In genomic region chr11:35247428-35247827, GRCh38 we compare ENCODE assay signal across 9 cellular contexts.
DNase-seq lines count a peak whose midpoint lies in the region; ATAC-seq and TF ChIP-seq lines count a peak whose summit lies in the region.
"Had no signal": no experiment of that assay in that cellular context is flagged by ENCODE, and none has a peak within 500 bp of the region (broad histone marks: within the 10 kb centered on the region; RNA-seq: fewer than 3 reads in every experiment).

No MANE protein-coding gene starts in this region.

- H4K12ac ChIP-seq in trophoblast cell (ENCODE audit: low read depth, low read length): no peak overlapping the region

- H2BK5ac ChIP-seq in trophoblast cell (ENCODE audit: low read depth, low read length, poor library complexity): no peak overlapping the region

- H3K79me1 ChIP-seq in trophoblast cell (ENCODE audit: low read length): no peaks in the 10 kb centered on the region

- H3K79me2 ChIP-seq in mammary epithelial cell (ENCODE audit: insufficient read depth, low read length): no peaks in the 10 kb centered on the region
- H3K79me2 ChIP-seq in trophoblast cell (ENCODE audit: control insufficient read depth, insufficient read depth, low read length, poor library complexity): no peaks in the 10 kb centered on the region

- no peak overlapping the region for H2BK120ac ChIP-seq in trophoblast cell (ENCODE audit: insufficient read depth, low read length, poor library complexity)

- 94% methylated on average over 3 of the region's 3 CpGs for WGBS in mammary epithelial cell (ENCODE audit: low coverage, missing lambda C conversion rate)
- WGBS in trophoblast cell (ENCODE audit: extremely low coverage, insufficient coverage, insufficient read length): no CpG with 5 or more reads among the region's 3 CpGs
- 82 to 100% methylated on average over 3 of the region's 3 CpGs for WGBS in upper lobe of left lung, 2 donors
- 82 to 89% methylated on average over 2 to 3 of the region's 3 CpGs for WGBS in testis, 2 donors

- H3K4me1 Mint-ChIP-seq in activated naive CD8-positive, alpha-beta T cell treated with anti-CD3 and anti-CD28 coated beads for 36 hours: peaks cover 55% of the 10 kb centered on the region

- H3K4me2 ChIP-seq in mammary epithelial cell (ENCODE audit: insufficient read depth, low read depth, low read length): no peak overlapping the region
- no peak overlapping the region for H3K4me2 ChIP-seq in trophoblast cell (ENCODE audit: low read length)

- H2AFZ ChIP-seq in mammary epithelial cell (ENCODE audit: low read depth, low read length) (no peak overlapping the region), trophoblast cell (ENCODE audit: insufficient read depth, low read length, poor library complexity) (no peak overlapping the region)

- no peak overlapping the region for H3K18ac ChIP-seq in trophoblast cell (ENCODE audit: low read length)

- H3K23ac ChIP-seq in trophoblast cell (ENCODE audit: low read length): no peak overlapping the region

- peak overlapping the region; percentile 18 for H3K4me3 Mint-ChIP-seq in activated naive CD8-positive, alpha-beta T cell treated with anti-CD3 and anti-CD28 coated beads for 36 hours

- H3K9ac ChIP-seq in mammary epithelial cell (ENCODE audit: insufficient read depth, low read length): no peak overlapping the region
- no peak overlapping the region for H3K9ac ChIP-seq in trophoblast cell (ENCODE audit: low read length)

- dilution Hi-C loops in mammary epithelial cell (cut with HindIII; ENCODE audit: low sequenced_read_pairs): no loop called here

- no peak overlapping the region for H4K8ac ChIP-seq in trophoblast cell (ENCODE audit: low read depth, low read length)

- no peaks in the 10 kb centered on the region for H4K20me1 ChIP-seq in mammary epithelial cell (ENCODE audit: insufficient read depth, low read length)

- H3K4me1 ChIP-seq in breast epithelium (no peaks in the 10 kb centered on the region), mammary epithelial cell (ENCODE audit: insufficient read depth, low read length) (no peaks in the 10 kb centered on the region), trophoblast cell (ENCODE audit: control insufficient read depth in 1 of 2, insufficient read depth in 2 of 2, low read length in 2 of 2) (peaks cover 0 to 3% of the 10 kb centered on the region in 2 experiments), upper lobe of left lung (no peaks in the 10 kb centered on the region), testis (no peaks in the 10 kb centered on the region)

- CTCF ChIA-PET in mammary epithelial cell (lab: Charles Lee; ENCODE audit: low non-redundant PET): no interaction called here

- H3K9me3 Mint-ChIP-seq in activated naive CD8-positive, alpha-beta T cell treated with anti-CD3 and anti-CD28 coated beads for 36 hours: peaks cover 18% of the 10 kb centered on the region

- H3K27ac ChIP-seq in breast epithelium: peak overlapping the region; percentile 56 to 75
- no peak overlapping the region for H3K27ac ChIP-seq in mammary epithelial cell (ENCODE audit: insufficient read depth, low read depth, low read length)
- H3K27ac ChIP-seq in trophoblast cell (ENCODE audit: low read depth, low read length): no peak overlapping the region
- peak overlapping the region in 3 of 4 donors; percentile 25 to 42 (median 41) for H3K27ac ChIP-seq in upper lobe of left lung
- H3K27ac ChIP-seq in testis: no peak overlapping the region

- no peaks in the 10 kb centered on the region for H3K27me3 Mint-ChIP-seq in activated naive CD8-positive, alpha-beta T cell treated with anti-CD3 and anti-CD28 coated beads for 36 hours

- BruUV-seq in mammary epithelial cell (replicated peaks; lab: Mats Ljungman, UMichigan): no TSS peak

- in situ Hi-C loops in mammary epithelial cell (cut with MboI; ENCODE audit: low sequenced_read_pairs in 2 of 2): no loop called here

- H2BK12ac ChIP-seq in trophoblast cell (ENCODE audit: low read length): peak overlapping the region; percentile 55

- H3K4ac ChIP-seq in trophoblast cell (ENCODE audit: low read depth, low read length): no peak overlapping the region

- H2AK5ac ChIP-seq in trophoblast cell (ENCODE audit: low read length): peak overlapping the region; percentile 86

- peak overlapping the region; percentile 55 for H4K91ac ChIP-seq in trophoblast cell (ENCODE audit: low read depth, low read length)

- H3K4me3 ChIP-seq in breast epithelium (no peak overlapping the region), mammary epithelial cell (replicated peaks in 1 of 3; ENCODE audit: insufficient read depth in 1 of 3, low read depth in 2 of 3, low read length in 3 of 3) (no peak overlapping the region), trophoblast cell (ENCODE audit: low read depth, low read length) (no peak overlapping the region), upper lobe of left lung (no peak overlapping the region), testis (no peak overlapping the region)

- no peak overlapping the region for H3K14ac ChIP-seq in trophoblast cell (ENCODE audit: low read length)

- intact Hi-C loops in breast epithelium (cut with DNase I; ENCODE audit: low total_unique reads): no loop called here
- intact Hi-C loops in mammary epithelial cell (cut with micrococcal nuclease): no loop called here
- intact Hi-C loops in testis (cut with DNase I; ENCODE audit: low total_unique reads): no loop called here

- H3K9me3 ChIP-seq in breast epithelium: no peaks in the 10 kb centered on the region
- no peaks in the 10 kb centered on the region for H3K9me3 ChIP-seq in mammary epithelial cell (replicated peaks; ENCODE audit: insufficient read depth, low read length)
- peaks cover 2% of the 10 kb centered on the region for H3K9me3 ChIP-seq in trophoblast cell (ENCODE audit: insufficient read depth, low read depth, low read length)
- no peaks in the 10 kb centered on the region for H3K9me3 ChIP-seq in upper lobe of left lung
- H3K9me3 ChIP-seq in testis: no peaks in the 10 kb centered on the region

- H3K36me3 ChIP-seq in breast epithelium: no peaks in the 10 kb centered on the region
- H3K36me3 ChIP-seq in mammary epithelial cell (ENCODE audit: insufficient read depth, low read length): no peaks in the 10 kb centered on the region
- H3K36me3 ChIP-seq in trophoblast cell (ENCODE audit: control insufficient read depth in 1 of 2, insufficient read depth in 2 of 2, low read length in 2 of 2): no peaks in the 10 kb centered on the region
- H3K36me3 ChIP-seq in upper lobe of left lung: no peaks in the 10 kb centered on the region
- H3K36me3 ChIP-seq in testis (ENCODE audit: low read depth, missing control alignments): no peaks in the 10 kb centered on the region

- no peak for TF ChIP-seq CTCF in breast epithelium (IDR thresholded peaks at IDR 0.05)
- TF ChIP-seq CTCF in mammary epithelial cell (conservative IDR thresholded peaks at IDR 0.05 in 1 of 2, IDR thresholded peaks at IDR 0.05 in 1 of 2; ENCODE audit: extremely low read depth in 1 of 2, insufficient read depth in 1 of 2, low read depth in 1 of 2, low read length in 2 of 2): no peak
- TF ChIP-seq CTCF in upper lobe of left lung (IDR thresholded peaks at IDR 0.05): no peak
- no peak for TF ChIP-seq CTCF in testis (IDR thresholded peaks at IDR 0.05)

- H3K27me3 ChIP-seq in breast epithelium (no peaks in the 10 kb centered on the region), mammary epithelial cell (ENCODE audit: insufficient read depth, low read length) (no peaks in the 10 kb centered on the region), trophoblast cell (ENCODE audit: insufficient read depth, low read length) (no peaks in the 10 kb centered on the region), upper lobe of left lung (no peaks in the 10 kb centered on the region), testis (no peaks in the 10 kb centered on the region)

- ATAC-seq in upper lobe of left lung (ENCODE audit: low FRiP score in 2 of 2) (peak; percentile 12 to 23), HG02852 (IDR thresholded peaks at IDR 0.05; ENCODE audit: unreplicated experiment) (no peak), GM21367 (IDR thresholded peaks at IDR 0.05; ENCODE audit: unreplicated experiment) (no peak)

- DNase-seq in breast epithelium (ENCODE audit: low spot score in 2 of 2): peak in 1 of 2 donors; percentile 30
- no peak for DNase-seq in mammary epithelial cell
- peak; percentile 31 for DNase-seq in activated naive CD8-positive, alpha-beta T cell treated with anti-CD3 and anti-CD28 coated beads for 36 hours
- DNase-seq in trophoblast cell: no peak
- DNase-seq in upper lobe of left lung: peak in 1 of 2 donors; percentile 30
- DNase-seq in testis: no peak
- DNase-seq: NCI-H226 had no signal

- H3K36me3 Mint-ChIP-seq in activated naive CD8-positive, alpha-beta T cell treated with anti-CD3 and anti-CD28 coated beads for 36 hours: peaks cover 14% of the 10 kb centered on the region

- TF ChIP-seq POLR2A in breast epithelium (IDR thresholded peaks at IDR 0.05) (no peak), upper lobe of left lung (IDR thresholded peaks at IDR 0.05) (peak in 1 of 4 donors; percentile 14), testis (IDR thresholded peaks at IDR 0.05) (no peak)

- H3K27ac Mint-ChIP-seq in activated naive CD8-positive, alpha-beta T cell treated with anti-CD3 and anti-CD28 coated beads for 36 hours: peak overlapping the region; percentile 63

- TF ChIP-seq EP300 in upper lobe of left lung (IDR thresholded peaks at IDR 0.05): peak in 1 of 4 donors; percentile 9

Comparison
In these comparisons a context has a peak if more than half of its experiments do, and no peak if none do; other contexts are left out.
1. H3K27ac ChIP-seq: peak in breast epithelium (2 of 2) and upper lobe of left lung (3 of 4); none in mammary epithelial cell (single experiment), trophoblast cell (single experiment) and testis (0 of 2).
2. ATAC-seq: peak in upper lobe of left lung (2 of 2); none in HG02852 (single experiment) and GM21367 (single experiment).